13 cellular contexts compared by ENCODE assay signal in genomic region chr4:150569384-150569987, GRCh38. TPM values are rescaled to one million over a fixed set of nuclear protein-coding genes. Genes with fewer than 3 reads are reported as not detected.
DNase-seq lines count a peak whose midpoint lies in the region; ATAC-seq, FAIRE-seq and TF ChIP-seq lines count a peak whose summit lies in the region.
"Had no signal": no experiment of that assay in that cellular context is flagged by ENCODE, and none has a peak within 500 bp of the region (broad histone marks: within the 10 kb centered on the region; RNA-seq: fewer than 3 reads in every experiment).

No MANE protein-coding gene starts in this region.

- intact Hi-C loops in upper lobe of right lung (cut with DNase I) = no loop called here
- intact Hi-C loops in head of caudate nucleus (cut with DNase I) = no loop called here

- H3K27me3 ChIP-seq in kidney epithelial cell (ENCODE audit: control insufficient read depth, insufficient read depth, low read length) (no peaks in the 10 kb centered on the region), upper lobe of right lung (no peaks in the 10 kb centered on the region)

- H3K4me1 ChIP-seq in upper lobe of right lung = no peaks in the 10 kb centered on the region

- no peak overlapping the region for H3K4me3 ChIP-seq in kidney epithelial cell (ENCODE audit: low read depth, low read length)
- no peak overlapping the region for H3K4me3 ChIP-seq in upper lobe of right lung

- TF ChIP-seq CTCF in kidney epithelial cell (IDR thresholded peaks at IDR 0.05; ENCODE audit: insufficient read depth, low read length, poor library complexity, severe bottlenecking) = no peak
- no peak for TF ChIP-seq CTCF in upper lobe of right lung (IDR thresholded peaks at IDR 0.05)

- DNase-seq in ACHN (peak; percentile 74), H54 (ENCODE audit: insufficient read length, low spot score) (no peak), amniotic stem cell (lab: John Stamatoyannopoulos, UW) (peak; percentile 51), kidney epithelial cell (ENCODE audit: low read depth) (peak; percentile 35), upper lobe of right lung (no peak), RPMI8226 (no peak), head of caudate nucleus (no peak), middle frontal gyrus (ENCODE audit: extremely low spot score, low spot score) (no peak)
- DNase-seq: activated CD4-positive, alpha-beta T cell treated with anti-CD3 and anti-CD28 coated beads for 4 hours; NCI-H2107; stimulated activated CD4-positive, alpha-beta T cell treated with anti-CD3 and anti-CD28 coated beads, Interleukin-4, amount 100 ng/mL, for 24 hours; stimulated activated naive B cell treated with anti-CD40 and anti-IgM and Interleukin-4, amounts not matched to agents 10 μg/mL and 1 μg/mL and 100 μg/mL, for 72 hours had no signal

- H3K9me3 ChIP-seq in upper lobe of right lung = no peaks in the 10 kb centered on the region

- FAIRE-seq in H54 (lab: Jason Lieb, UNC) = peak; percentile 78
- FAIRE-seq: G401.6 had no signal

- TF ChIP-seq POLR2A in H54 (IDR thresholded peaks at IDR 0.05; ENCODE audit: low read depth, low read length) = no peak

- in situ Hi-C loops in ACHN (cut with HindIII; ENCODE audit: low pct_ligation_motif_present, low pct_unique_long_range_greater_than_20kb, low sequenced_read_pairs) = no loop called here

- H3K36me3 ChIP-seq in kidney epithelial cell (ENCODE audit: control insufficient read depth, insufficient read depth, low read length) (no peaks in the 10 kb centered on the region), upper lobe of right lung (no peaks in the 10 kb centered on the region)

- ATAC-seq in upper lobe of right lung = no peak
- ATAC-seq: stimulated activated naive B cell treated with anti-CD40 and anti-IgM and Interleukin-4, amounts not matched to agents 10 μg/mL and 1 μg/mL and 100 μg/mL, for 72 hours had no signal

- H3K27ac ChIP-seq in upper lobe of right lung = no peak overlapping the region

RNA-seq across cellular contexts. Expression of gene MAB21L2, which starts 12.5 kb away (rescaled TPM):
- total RNA-seq in kidney epithelial cell (not detected in 2 replicates), upper lobe of right lung (not detected)

Comparison
In these comparisons a context has a peak if more than half of its experiments do, and no peak if none do; other contexts are left out.
1. DNase-seq: peak in ACHN (single experiment), amniotic stem cell (single experiment) and kidney epithelial cell (single experiment); none in H54 (single experiment), upper lobe of right lung (single experiment), RPMI8226 (single experiment), head of caudate nucleus (0 of 42) and middle frontal gyrus (single experiment).